In the genomic region with DNA sequence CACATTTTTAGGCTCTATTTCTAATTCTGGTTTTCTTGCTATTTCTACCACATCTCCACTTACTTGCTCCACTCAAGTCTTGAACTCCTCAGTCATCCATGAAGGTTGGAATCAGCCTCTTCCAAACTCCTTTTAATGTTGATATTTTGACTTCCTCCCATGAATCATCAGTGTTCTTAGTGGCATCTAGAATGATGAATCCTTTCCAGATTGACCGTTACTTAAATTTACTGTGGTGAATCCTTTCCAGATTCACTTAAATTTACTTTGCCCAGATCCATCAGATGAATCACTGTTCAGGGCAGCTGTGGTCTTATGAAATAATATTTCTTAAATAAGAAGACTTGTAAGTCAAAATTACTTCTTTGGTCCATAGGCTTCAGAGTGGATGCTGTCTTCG, we compare ENCODE assay signal across 20 cellular contexts. TPM values are rescaled to one million over a fixed set of nuclear protein-coding genes. Genes with fewer than 3 reads are reported as not detected.
DNase-seq lines count a peak whose midpoint lies in the region; ATAC-seq, FAIRE-seq and TF ChIP-seq lines count a peak whose summit lies in the region.
"Had no signal": no experiment of that assay in that cellular context is flagged by ENCODE, and none has a peak within 500 bp of the region (broad histone marks: within the 10 kb centered on the region; RNA-seq: fewer than 3 reads in every experiment).

No MANE protein-coding gene starts in this region.

- no peak overlapping the region for H3K4me3 Mint-ChIP-seq in CD4-positive, alpha-beta memory T cell
- H3K4me3 Mint-ChIP-seq: activated CD8-positive, alpha-beta T cell treated with anti-CD3 and anti-CD28 coated beads for 36 hours; CD14-positive monocyte had no signal

- H3K36me3 ChIP-seq in K562 (ENCODE audit: control insufficient read depth, insufficient read depth, low read length) = peaks cover 96% of the 10 kb centered on the region
- H3K36me3 ChIP-seq in CD4-positive, alpha-beta memory T cell (ENCODE audit: insufficient read depth, low read length) = peaks cover 61% of the 10 kb centered on the region
- H3K36me3 ChIP-seq: ovary had no signal

- H3K4me3 ChIP-seq in AG10803 (ENCODE audit: low read length) = no peak overlapping the region
- no peak overlapping the region for H3K4me3 ChIP-seq in K562
- no peak overlapping the region for H3K4me3 ChIP-seq in CD4-positive, alpha-beta memory T cell (ENCODE audit: low read length in 2 of 2)
- H3K4me3 ChIP-seq: cardiac muscle cell, heart right ventricle, ovary had no signal

- H3K9me3 ChIP-seq in K562 (replicated peaks; ENCODE audit: control insufficient read depth, insufficient read depth, low read depth, low read length) = no peaks in the 10 kb centered on the region
- no peaks in the 10 kb centered on the region for H3K9me3 ChIP-seq in CD4-positive, alpha-beta memory T cell (ENCODE audit: control insufficient read depth in 1 of 2, low read length in 2 of 2)
- H3K9me3 ChIP-seq: ovary had no signal

- peaks cover 27 to 44% (median 34%) of the 10 kb centered on the region in 4 donors for H3K4me1 Mint-ChIP-seq in CD4-positive, alpha-beta memory T cell

- no peaks in the 10 kb centered on the region for H4K20me1 ChIP-seq in K562 (replicated peaks; ENCODE audit: control insufficient read depth, insufficient read depth, low read length)

- H3K27me3 ChIP-seq in K562 (ENCODE audit: control insufficient read depth in 2 of 2, insufficient read depth in 2 of 2, low read length in 2 of 2) = no peaks in the 10 kb centered on the region
- no peaks in the 10 kb centered on the region for H3K27me3 ChIP-seq in CD4-positive, alpha-beta memory T cell (ENCODE audit: insufficient read depth, low read length)
- H3K27me3 ChIP-seq: cardiac muscle cell, heart right ventricle, ovary had no signal

- no peak overlapping the region for H2AFZ ChIP-seq in K562 (ENCODE audit: low read depth, low read length)

- H3K27me3 Mint-ChIP-seq in CD4-positive, alpha-beta memory T cell = no peaks in the 10 kb centered on the region
- H3K27me3 Mint-ChIP-seq: activated CD8-positive, alpha-beta T cell treated with anti-CD3 and anti-CD28 coated beads for 36 hours had no signal

- peaks cover 55 to 73% of the 10 kb centered on the region in 2 donors for H3K36me3 Mint-ChIP-seq in CD4-positive, alpha-beta memory T cell

- TF ChIP-seq CTCF in AG10803 (conservative IDR thresholded peaks at IDR 0.05; ENCODE audit: low read length) (no peak), K562 (IDR thresholded peaks at IDR 0.05 in 2 of 3, conservative IDR thresholded peaks at IDR 0.05 in 1 of 3; ENCODE audit: insufficient read depth in 2 of 3, low read depth in 1 of 3, low read length in 3 of 3) (no peak)

- ATAC-seq in K562 (no peak), GM21390 (IDR thresholded peaks at IDR 0.05; ENCODE audit: unreplicated experiment) (no peak), HG03469 (IDR thresholded peaks at IDR 0.05; ENCODE audit: unreplicated experiment) (no peak)
- ATAC-seq: heart right ventricle; stimulated activated naive CD8-positive, alpha-beta T cell treated with anti-CD3 and anti-CD28 coated beads, Interleukin-15, Interleukin-2, amounts not matched to agents 100 U/mL and 50 U/mL, for 24 hours had no signal

- no peak for FAIRE-seq in K562 (lab: Jason Lieb, UNC)
- FAIRE-seq: TTC549 had no signal

- H3K27ac ChIP-seq in K562 (ENCODE audit: extremely low read depth, low read depth, low read length) = no peak overlapping the region
- H3K27ac ChIP-seq in CD4-positive, alpha-beta memory T cell (ENCODE audit: low read depth, low read length) = no peak overlapping the region
- H3K27ac ChIP-seq: cardiac muscle cell, heart right ventricle, ovary had no signal

- H3K9ac ChIP-seq in K562 (ENCODE audit: insufficient read depth in 1 of 2, low read depth in 2 of 2, low read length in 2 of 2) = no peak overlapping the region

- intact Hi-C loops in K562 (cut with micrococcal nuclease) (no loop called here), cardiac septum (cut with DNase I) (no loop called here)
- intact Hi-C loops in CD4-positive, alpha-beta memory T cell (cut with micrococcal nuclease) = no loop called here

- H3K27ac Mint-ChIP-seq in CD4-positive, alpha-beta memory T cell = peak overlapping the region in 1 of 7 donors; percentile 59
- H3K27ac Mint-ChIP-seq: activated CD8-positive, alpha-beta T cell treated with anti-CD3 and anti-CD28 coated beads for 36 hours had no signal

- H3K4me1 ChIP-seq in K562 (replicated peaks in 1 of 2; ENCODE audit: control insufficient read depth in 2 of 2, insufficient read depth in 2 of 2, low read length in 2 of 2) = no peaks in the 10 kb centered on the region
- H3K4me1 ChIP-seq in CD4-positive, alpha-beta memory T cell (ENCODE audit: insufficient read depth, low read length) = peaks cover 16% of the 10 kb centered on the region

- H3K9me3 Mint-ChIP-seq in CD4-positive, alpha-beta memory T cell = no peaks in the 10 kb centered on the region
- H3K9me3 Mint-ChIP-seq: activated CD8-positive, alpha-beta T cell treated with anti-CD3 and anti-CD28 coated beads for 36 hours; CD14-positive monocyte had no signal

- CTCF ChIA-PET in K562 (lab: Yijun Ruan, JAX; ENCODE audit: low intra/inter-chr PET ratio) = no interaction called here
- CTCF ChIA-PET in CD4-positive, alpha-beta memory T cell (lab: Charles Lee; ENCODE audit: partially characterized antibody) = interaction anchor here (1.2 kb wide), 1 partner anchor 18 kb away, joined by 3 read pairs; no protein-coding TSS in a partner anchor

- 97% methylated on average over 2 of the region's 2 CpGs for whole genome bisulfite sequencing in K562 (ENCODE audit: insufficient coverage, low coverage, missing lambda C conversion rate)

- no TSS peak for BruUV-seq in K562 (replicated peaks; lab: Mats Ljungman, UMichigan)

- peaks cover 38% of the 10 kb centered on the region for H3K79me2 ChIP-seq in K562 (ENCODE audit: control insufficient read depth, insufficient read depth, low read length)

- in situ Hi-C loops in K562 (cut with MboI) = no loop called here

- H3K4me2 ChIP-seq in K562 (ENCODE audit: insufficient read depth, low read length) = no peak overlapping the region

- TF ChIP-seq EP300 in K562 (IDR thresholded peaks at IDR 0.05; ENCODE audit: low read length) = no peak

- H3K9me1 ChIP-seq in K562 (ENCODE audit: control insufficient read depth, insufficient read depth, low read length) = no peaks in the 10 kb centered on the region

- POLR2A ChIA-PET in K562 (lab: Yijun Ruan, JAX) = interaction anchor here (1.3 kb wide), 1 partner anchor 9 kb away, joined by 4 read pairs; no protein-coding TSS in a partner anchor
- POLR2A ChIA-PET in CD4-positive, alpha-beta memory T cell (lab: Charles Lee; ENCODE audit: partially characterized antibody) = interaction anchor here (0.8 to 3.1 kb wide), 4 partner anchors 9 to 32 kb away, joined by 3 to 12 read pairs (median 4); partner anchors contain the start of gene CLTC

- DNase-seq in AG10803 (ENCODE audit: low read depth) (peak; percentile 79), HT1080 (ENCODE audit: low read depth) (peak; percentile 18), K562 (ENCODE audit: extremely low read depth in 1 of 4, low spot score in 3 of 4) (no peak), iris pigment epithelial cell (ENCODE audit: low read depth) (peak; percentile 90), cardiac septum (ENCODE audit: low spot score) (no peak)
- DNase-seq in CD4-positive, alpha-beta memory T cell = no peak
- DNase-seq: activated CD8-positive, alpha-beta T cell treated with anti-CD3 and anti-CD28 coated beads for 36 hours; activated gamma-delta T cell treated with Interleukin-2 at 50 U/mL for 16 hours; heart right ventricle; KG1; midbrain; NCI-H146; NCI-H510A; ovary; stimulated activated naive CD8-positive, alpha-beta T cell treated with anti-CD3 and anti-CD28 coated beads, Interleukin-15, Interleukin-2, amounts not matched to agents 100 U/mL and 50 U/mL, for 24 hours had no signal

- TF ChIP-seq POLR2A in K562 (conservative IDR thresholded peaks at IDR 0.05) = no peak

- TF ChIP-seq RAD21 in K562 (CRISPR knock-in tag; conservative IDR thresholded peaks at IDR 0.05 in 1 of 2, IDR thresholded peaks at IDR 0.05 in 1 of 2) = no peak

RNA-seq across cellular contexts. Expression of gene CLTC, which starts 32.4 kb away (rescaled TPM):
- 89.5 and 101 TPM in 2 replicates for total RNA-seq in HT1080 (2014; rRNA removed; shearing (Covaris generic))
- polyA plus RNA-seq in HT1080 (2015; cell fraction: cytosol; rRNA removed) = 81.8 and 87.0 TPM in 2 replicates
- polyA plus RNA-seq in HT1080 (2015; cell fraction: nucleus; rRNA removed) = 379 and 397 TPM in 2 replicates
- 152 and 501 TPM in 2 replicates for total RNA-seq in K562 (2011; cell fraction: chromatin; rRNA removed; ENCODE audit: low replicate concordance)
- 80.9 and 116 TPM in 2 replicates for total RNA-seq in K562 (2011; cell fraction: nucleolus; rRNA removed)
- 164 and 204 TPM in 2 replicates for total RNA-seq in K562 (2011; cell fraction: nucleoplasm; rRNA removed)
- 136 and 150 TPM in 2 replicates for total RNA-seq in K562 (2014; rRNA removed)
- total RNA-seq in K562 (2014; rRNA removed; fragmentation: Illumina TruSeq; extraction: Trizol) = 220 and 233 TPM in 2 replicates
- total RNA-seq in K562 (2015; rRNA removed; fragmentation: Illumina TruSeq; extraction: Trizol) = 184 and 195 TPM in 2 replicates
- total RNA-seq in K562 (2021) = 257 and 267 TPM in 2 replicates
- polyA plus RNA-seq in K562 (2011; rRNA removed) = 164 and 217 TPM in 2 replicates
- polyA plus RNA-seq in K562 (2011; cell fraction: cytosol; rRNA removed) = 136 and 221 TPM in 2 replicates
- polyA plus RNA-seq in K562 (2011; cell fraction: nucleus; rRNA removed) = 85.8 and 125 TPM in 2 replicates
- polyA plus RNA-seq in K562 (2012) = 133 and 168 TPM in 2 replicates
- polyA plus RNA-seq in K562 (2014; fragmentation: Illumina TruSeq; extraction: Trizol) = 142 and 174 TPM in 2 replicates
- polyA plus RNA-seq in K562 (2014; fragmentation: Nextera tagmentation; extraction: Ambion mirVana) = 100 to 1,000 TPM; 122 to 134 TPM
- 102 and 115 TPM in 2 replicates for polyA plus RNA-seq in K562 (2014; rRNA removed)
- polyA minus RNA-seq in K562 (2011; rRNA and poly(A)+ RNA removed) = 705 and 852 TPM in 2 replicates
- polyA minus RNA-seq in K562 (2011; cell fraction: cytosol; rRNA and poly(A)+ RNA removed) = 435 and 548 TPM in 2 replicates
- polyA minus RNA-seq in K562 (2011; cell fraction: nucleus; rRNA and poly(A)+ RNA removed) = 79.8 and 167 TPM in 2 replicates
- 204 TPM for total RNA-seq in cardiac septum
- total RNA-seq in CD4-positive, alpha-beta memory T cell = 100 to 1,000 TPM; 115 to 118 TPM
- polyA plus RNA-seq in CD4-positive, alpha-beta memory T cell = 10 to 100 TPM; 27.0 to 54.2 TPM

RNA-seq across cellular contexts. Expression of gene PTRH2, which starts 55.1 kb away (rescaled TPM):
- total RNA-seq in HT1080 (2014; rRNA removed; shearing (Covaris generic)) = 31.1 and 41.2 TPM in 2 replicates
- 38.1 and 40.9 TPM in 2 replicates for polyA plus RNA-seq in HT1080 (2015; cell fraction: cytosol; rRNA removed)
- 30.2 and 32.9 TPM in 2 replicates for polyA plus RNA-seq in HT1080 (2015; cell fraction: nucleus; rRNA removed)
- total RNA-seq in K562 (2011; cell fraction: chromatin; rRNA removed; ENCODE audit: low replicate concordance) = 97.2 and 167 TPM in 2 replicates
- total RNA-seq in K562 (2011; cell fraction: nucleolus; rRNA removed) = 101 and 115 TPM in 2 replicates
- 104 and 130 TPM in 2 replicates for total RNA-seq in K562 (2011; cell fraction: nucleoplasm; rRNA removed)
- total RNA-seq in K562 (2014; rRNA removed) = 81.0 and 92.0 TPM in 2 replicates
- total RNA-seq in K562 (2014; rRNA removed; fragmentation: Illumina TruSeq; extraction: Trizol) = 63.1 and 67.5 TPM in 2 replicates
- 50.0 and 57.3 TPM in 2 replicates for total RNA-seq in K562 (2015; rRNA removed; fragmentation: Illumina TruSeq; extraction: Trizol)
- total RNA-seq in K562 (2021) = 53.1 and 62.8 TPM in 2 replicates
- polyA plus RNA-seq in K562 (2011; rRNA removed) = 119 and 170 TPM in 2 replicates
- polyA plus RNA-seq in K562 (2011; cell fraction: cytosol; rRNA removed) = 54.3 and 74.9 TPM in 2 replicates
- polyA plus RNA-seq in K562 (2011; cell fraction: nucleus; rRNA removed) = 54.9 and 70.7 TPM in 2 replicates
- 42.1 and 83.3 TPM in 2 replicates for polyA plus RNA-seq in K562 (2012)
- 110 and 128 TPM in 2 replicates for polyA plus RNA-seq in K562 (2014; fragmentation: Illumina TruSeq; extraction: Trizol)
- 100 to 1,000 TPM; 195 to 210 TPM for polyA plus RNA-seq in K562 (2014; fragmentation: Nextera tagmentation; extraction: Ambion mirVana)
- polyA plus RNA-seq in K562 (2014; rRNA removed) = 126 and 138 TPM in 2 replicates
- polyA minus RNA-seq in K562 (2011; rRNA and poly(A)+ RNA removed) = 100 and 107 TPM in 2 replicates
- 16.6 and 22.3 TPM in 2 replicates for polyA minus RNA-seq in K562 (2011; cell fraction: cytosol; rRNA and poly(A)+ RNA removed)
- polyA minus RNA-seq in K562 (2011; cell fraction: nucleus; rRNA and poly(A)+ RNA removed) = 18.0 and 34.2 TPM in 2 replicates
- 9.7 TPM for total RNA-seq in cardiac septum
- total RNA-seq in CD4-positive, alpha-beta memory T cell = 10 to 100 TPM; 17.3 to 17.8 TPM
- 10 to 100 TPM; 16.4 to 19.5 TPM for polyA plus RNA-seq in CD4-positive, alpha-beta memory T cell

RNA-seq across cellular contexts. Expression of gene VMP1, which starts 55.3 kb away (rescaled TPM):
- total RNA-seq in HT1080 (2014; rRNA removed; shearing (Covaris generic)) = 67.1 and 69.3 TPM in 2 replicates
- polyA plus RNA-seq in HT1080 (2015; cell fraction: cytosol; rRNA removed) = 55.8 and 59.5 TPM in 2 replicates
- 377 and 429 TPM in 2 replicates for polyA plus RNA-seq in HT1080 (2015; cell fraction: nucleus; rRNA removed)
- total RNA-seq in K562 (2011; cell fraction: chromatin; rRNA removed; ENCODE audit: low replicate concordance) = 449 and 662 TPM in 2 replicates
- 284 and 300 TPM in 2 replicates for total RNA-seq in K562 (2011; cell fraction: nucleolus; rRNA removed)
- 571 and 861 TPM in 2 replicates for total RNA-seq in K562 (2011; cell fraction: nucleoplasm; rRNA removed)
- total RNA-seq in K562 (2014; rRNA removed) (92.1 and 123 TPM in 2 replicates), K562 (2014; rRNA removed; fragmentation: Illumina TruSeq; extraction: Trizol) (186 and 216 TPM in 2 replicates), K562 (2015; rRNA removed; fragmentation: Illumina TruSeq; extraction: Trizol) (127 and 135 TPM in 2 replicates), K562 (2021) (151 and 155 TPM in 2 replicates), cardiac septum (82.8 TPM)
- polyA plus RNA-seq in K562 (2011; rRNA removed) (231 and 304 TPM in 2 replicates), K562 (2014; fragmentation: Illumina TruSeq; extraction: Trizol) (124 and 146 TPM in 2 replicates), K562 (2014; fragmentation: Nextera tagmentation; extraction: Ambion mirVana) (100 to 1,000 TPM; 245 to 272 TPM), K562 (2014; rRNA removed) (143 and 148 TPM in 2 replicates)
- polyA plus RNA-seq in K562 (2011; cell fraction: cytosol; rRNA removed) = 55.2 and 104 TPM in 2 replicates
- 330 and 339 TPM in 2 replicates for polyA plus RNA-seq in K562 (2011; cell fraction: nucleus; rRNA removed)
- polyA plus RNA-seq in K562 (2012) = 142 and 172 TPM in 2 replicates
- polyA minus RNA-seq in K562 (2011; rRNA and poly(A)+ RNA removed) = 271 and 285 TPM in 2 replicates
- polyA minus RNA-seq in K562 (2011; cell fraction: cytosol; rRNA and poly(A)+ RNA removed) = 72.1 and 91.0 TPM in 2 replicates
- polyA minus RNA-seq in K562 (2011; cell fraction: nucleus; rRNA and poly(A)+ RNA removed) = 205 and 259 TPM in 2 replicates
- total RNA-seq in CD4-positive, alpha-beta memory T cell = 100 to 1,000 TPM; 106 to 113 TPM
- 10 to 100 TPM; 52.9 to 81.3 TPM for polyA plus RNA-seq in CD4-positive, alpha-beta memory T cell

Comparison
In these comparisons a context has a peak if more than half of its experiments do, and no peak if none do; other contexts are left out.
1. DNase-seq: peak in AG10803 (single experiment), HT1080 (single experiment) and iris pigment epithelial cell (single experiment); none in K562 (0 of 4), cardiac septum (single experiment) and CD4-positive, alpha-beta memory T cell (0 of 5).